ENCODE assay signal across 8 cellular contexts in genomic region chr4:37686373-37687174, GRCh38. TPM values are rescaled to one million over a fixed set of nuclear protein-coding genes. Genes with fewer than 3 reads are reported as not detected.
DNase-seq lines count a peak whose midpoint lies in the region; ATAC-seq and TF ChIP-seq lines count a peak whose summit lies in the region.

RELL1 (minus strand) TSS chr4:37686376; CDS start chr4:37686287, 89 bp downstream.

- H3K27ac ChIP-seq in coronary artery: peak within 1 kb of the TSS; percentile 98
- H3K27ac ChIP-seq in layer of hippocampus (ENCODE audit: low read depth, low read length): peak within 1 kb of the TSS; percentile 77

- H3K4me3 ChIP-seq in BE2C (ENCODE audit: low read depth, low read length) (peak within 1 kb of the TSS; percentile 74), coronary artery (peak within 1 kb of the TSS; percentile 96)

- DNase-seq in BE2C: peak; percentile 99
- peak; percentile 97 for DNase-seq in NCI-H69 (lab: John Stamatoyannopoulos, UW)
- peak; percentile 96 for DNase-seq in activated CD4-positive, alpha-beta T cell treated with anti-CD3 and anti-CD28 coated beads, Interleukin-2, amount 50 U/mL, for 1 hour
- DNase-seq in coronary artery (ENCODE audit: low spot score): peak; percentile 100
- DNase-seq in stimulated activated CD4-positive, alpha-beta T cell treated with anti-CD3 and anti-CD28 coated beads, Interleukin-1b, Interleukin-23, amount 100 ng/mL, for 24 hours (ENCODE audit: low read depth in 4 of 4, low spot score in 1 of 4): peak; percentile 95 to 99 (median 98)

- TF ChIP-seq CTCF in BE2C (IDR thresholded peaks at IDR 0.05; ENCODE audit: low read depth, low read length) (no peak), coronary artery (IDR thresholded peaks at IDR 0.05) (no peak)

- H3K27me3 ChIP-seq in BE2C (no peaks in the 10 kb centered on the region), layer of hippocampus (ENCODE audit: control insufficient read depth, insufficient read depth, low read length) (no peaks in the 10 kb centered on the region)

- no peaks in the 10 kb centered on the region for H3K9me3 ChIP-seq in BE2C

- H3K4me1 ChIP-seq in BE2C: no peaks in the 10 kb centered on the region

- ATAC-seq in GM19372 (IDR thresholded peaks at IDR 0.05; ENCODE audit: low read depth, unreplicated experiment) (peak; percentile 69), HG03521 (IDR thresholded peaks at IDR 0.05; ENCODE audit: unreplicated experiment) (peak; percentile 79)

- H3K36me3 ChIP-seq in BE2C: no peaks in the 10 kb centered on the region

RNA-seq across cellular contexts. Expression of gene RELL1, which starts in this region (rescaled TPM):
- 1.9 TPM for polyA plus RNA-seq in BE2C (2012; ENCODE audit: insufficient read depth, insufficient read length, low read depth)

Comparison
In these comparisons a context has a peak if more than half of its experiments do, and no peak if none do; other contexts are left out.
1. Peak in every context shown above with its lines: DNase-seq, ATAC-seq, H3K4me3 ChIP-seq and H3K27ac ChIP-seq.